In the genomic region with DNA sequence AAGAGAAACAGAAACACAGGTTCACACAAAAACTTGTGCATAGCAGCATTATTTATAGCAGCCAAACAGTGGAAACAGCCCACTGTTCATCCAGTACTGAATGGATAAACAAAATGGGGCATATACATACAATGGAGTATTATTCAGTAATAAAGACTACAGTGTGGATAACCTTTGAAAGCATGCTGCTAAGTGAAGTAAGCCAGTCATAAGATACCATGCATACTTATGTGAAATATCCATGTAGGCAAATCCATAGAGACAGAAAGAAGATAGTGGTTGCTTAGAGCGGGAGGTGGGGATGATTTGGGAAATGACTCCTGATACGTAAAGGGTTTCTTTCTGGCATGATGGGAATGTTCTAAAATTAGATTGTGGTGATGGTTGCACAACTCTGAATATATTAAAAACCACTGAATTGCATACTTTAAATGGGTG, we compare ENCODE assay signal across 9 cellular contexts.
DNase-seq lines count a peak whose midpoint lies in the region; TF ChIP-seq lines count a peak whose summit lies in the region.
"Had no signal": no experiment of that assay in that cellular context is flagged by ENCODE, and none has a peak within 500 bp of the region (broad histone marks: within the 10 kb centered on the region; RNA-seq: fewer than 3 reads in every experiment).

No MANE protein-coding gene starts in this region.

- H3K4me3 ChIP-seq in stomach: no peak overlapping the region

- peaks cover 0 to 3% (median 2%) of the 10 kb centered on the region in 5 experiments for H3K9me3 Mint-ChIP-seq in brain

- H3K4me3 Mint-ChIP-seq in brain: peak overlapping the region in 1 of 5 experiments; percentile 11

- no peaks in the 10 kb centered on the region for H3K36me3 ChIP-seq in stomach

- no peak for TF ChIP-seq CTCF in brain (conservative IDR thresholded peaks at IDR 0.05)
- no peak for TF ChIP-seq CTCF in stomach (IDR thresholded peaks at IDR 0.05)
- no peak for TF ChIP-seq CTCF in GM20000 (IDR thresholded peaks at IDR 0.05; ENCODE audit: extremely low read depth, missing control alignments)

- H3K4me1 Mint-ChIP-seq in brain: peaks cover 48% of the 10 kb centered on the region

- H3K27me3 ChIP-seq in stomach: no peaks in the 10 kb centered on the region

- DNase-seq in GM04503 (ENCODE audit: low read depth): peak; percentile 86
- DNase-seq in hepatic stellate cell (ENCODE audit: low spot score): peak; percentile 43
- no peak for DNase-seq in stomach
- no peak for DNase-seq in GM20000 (ENCODE audit: low spot score)
- no peak for DNase-seq in NCI-H345 (lab: John Stamatoyannopoulos, UW)
- DNase-seq in NCI-H1092 treated with DMSO at 0.1 percent for 48 hours (lab: John Stamatoyannopoulos, UW): no peak
- no peak for DNase-seq in NCI-H510A treated with DMSO at 0.1 percent for 48 hours (lab: John Stamatoyannopoulos, UW)
- DNase-seq: activated CD4-positive, CD25-positive, alpha-beta regulatory T cell treated with anti-CD3 and anti-CD28 coated beads, Interleukin-2, amount 50 U/mL, for 72 hours had no signal

- intact Hi-C loops in stomach (cut with DNase I; ENCODE audit: low total_unique reads): no loop called here

- 62 to 86% (median 83%) methylated on average over 2 of the region's 2 CpGs for WGBS in stomach, 5 donors

- no peaks in the 10 kb centered on the region for H3K9me3 ChIP-seq in stomach

- peak overlapping the region in 4 of 5 donors; percentile 71 to 83 (median 81) for H3K27ac ChIP-seq in stomach

- no peak for TF ChIP-seq POLR2A in stomach (IDR thresholded peaks at IDR 0.05)

- H3K36me3 Mint-ChIP-seq in brain: no peaks in the 10 kb centered on the region

- peak overlapping the region in 4 of 5 experiments; percentile 14 to 80 (median 56) for H3K27ac Mint-ChIP-seq in brain

- H3K27me3 Mint-ChIP-seq in brain: no peaks in the 10 kb centered on the region

- TF ChIP-seq EP300 in stomach (IDR thresholded peaks at IDR 0.05): no peak

- H3K4me1 ChIP-seq in stomach: peaks cover 0 to 53% (median 35%) of the 10 kb centered on the region in 4 donors

Comparison
In these comparisons a context has a peak if more than half of its experiments do, and no peak if none do; other contexts are left out.
1. DNase-seq: peak in GM04503 (single experiment) and hepatic stellate cell (single experiment); none in stomach (single experiment), GM20000 (single experiment), NCI-H345 (single experiment), NCI-H1092 treated with DMSO at 0.1 percent for 48 hours (single experiment) and NCI-H510A treated with DMSO at 0.1 percent for 48 hours (single experiment).